ENCODE assay signal across 1 cellular context in the genomic region with DNA sequence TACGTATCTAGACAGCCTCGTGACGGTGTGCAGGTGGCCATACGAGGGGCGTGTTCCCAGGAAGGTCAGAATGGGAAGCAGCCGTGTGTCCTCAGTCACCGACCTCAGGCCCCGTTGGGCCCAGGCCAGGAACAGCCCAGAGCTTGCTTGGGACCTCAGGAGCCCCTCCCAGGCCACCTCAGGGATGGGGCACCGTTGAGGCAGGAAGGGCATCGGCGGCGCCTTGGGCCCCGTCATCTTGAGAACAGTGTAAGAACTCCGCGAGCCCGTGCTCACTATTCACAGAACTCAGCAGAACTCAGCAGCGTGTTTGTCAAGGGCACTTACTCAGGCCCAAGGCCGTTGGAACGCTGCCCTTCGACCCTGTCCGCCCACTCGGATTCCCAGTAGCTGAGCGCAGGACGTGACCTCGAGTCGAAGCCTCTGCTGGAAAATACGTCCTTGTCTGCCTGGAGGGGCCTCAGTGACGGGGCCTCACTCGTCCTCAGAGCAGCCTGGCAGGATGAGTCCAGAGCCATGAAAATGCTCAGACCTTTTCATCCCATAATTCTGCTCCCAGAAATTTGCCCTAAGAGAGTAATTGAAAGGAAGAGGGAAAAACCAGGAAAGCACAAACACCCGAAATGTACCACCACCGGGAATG.
TF ChIP-seq lines count a peak whose summit lies in the region.

No MANE protein-coding gene starts in this region.

TF ChIP-seq in HepG2, 621 proteins besides CTCF, POLR2A, EP300 and RAD21 (continued from another document and continues in another):
- no peak for TF ChIP-seq ZNF660 (CRISPR knock-in tag; IDR thresholded peaks at IDR 0.05; ENCODE audit: borderline replicate concordance, low read depth)
- TF ChIP-seq ZNF629 (CRISPR knock-in tag; conservative IDR thresholded peaks at IDR 0.05) = no peak
- TF ChIP-seq ISL2 (CRISPR knock-in tag; IDR thresholded peaks at IDR 0.05) = no peak
- TF ChIP-seq SAFB2 (CRISPR knock-in tag; IDR thresholded peaks at IDR 0.05; ENCODE audit: borderline replicate concordance, low read depth) = no peak; the same call in 1 of the 2 replicates
- no peak for TF ChIP-seq SIX4 (CRISPR knock-in tag; IDR thresholded peaks at IDR 0.05)
- TF ChIP-seq TBP (CRISPR knock-in tag; IDR thresholded peaks at IDR 0.05) = no peak
- peak; percentile 33; the same call in 1 of the 2 replicates for TF ChIP-seq ZSCAN25 (CRISPR knock-in tag; IDR thresholded peaks at IDR 0.05)
- TF ChIP-seq, protein P1, sequence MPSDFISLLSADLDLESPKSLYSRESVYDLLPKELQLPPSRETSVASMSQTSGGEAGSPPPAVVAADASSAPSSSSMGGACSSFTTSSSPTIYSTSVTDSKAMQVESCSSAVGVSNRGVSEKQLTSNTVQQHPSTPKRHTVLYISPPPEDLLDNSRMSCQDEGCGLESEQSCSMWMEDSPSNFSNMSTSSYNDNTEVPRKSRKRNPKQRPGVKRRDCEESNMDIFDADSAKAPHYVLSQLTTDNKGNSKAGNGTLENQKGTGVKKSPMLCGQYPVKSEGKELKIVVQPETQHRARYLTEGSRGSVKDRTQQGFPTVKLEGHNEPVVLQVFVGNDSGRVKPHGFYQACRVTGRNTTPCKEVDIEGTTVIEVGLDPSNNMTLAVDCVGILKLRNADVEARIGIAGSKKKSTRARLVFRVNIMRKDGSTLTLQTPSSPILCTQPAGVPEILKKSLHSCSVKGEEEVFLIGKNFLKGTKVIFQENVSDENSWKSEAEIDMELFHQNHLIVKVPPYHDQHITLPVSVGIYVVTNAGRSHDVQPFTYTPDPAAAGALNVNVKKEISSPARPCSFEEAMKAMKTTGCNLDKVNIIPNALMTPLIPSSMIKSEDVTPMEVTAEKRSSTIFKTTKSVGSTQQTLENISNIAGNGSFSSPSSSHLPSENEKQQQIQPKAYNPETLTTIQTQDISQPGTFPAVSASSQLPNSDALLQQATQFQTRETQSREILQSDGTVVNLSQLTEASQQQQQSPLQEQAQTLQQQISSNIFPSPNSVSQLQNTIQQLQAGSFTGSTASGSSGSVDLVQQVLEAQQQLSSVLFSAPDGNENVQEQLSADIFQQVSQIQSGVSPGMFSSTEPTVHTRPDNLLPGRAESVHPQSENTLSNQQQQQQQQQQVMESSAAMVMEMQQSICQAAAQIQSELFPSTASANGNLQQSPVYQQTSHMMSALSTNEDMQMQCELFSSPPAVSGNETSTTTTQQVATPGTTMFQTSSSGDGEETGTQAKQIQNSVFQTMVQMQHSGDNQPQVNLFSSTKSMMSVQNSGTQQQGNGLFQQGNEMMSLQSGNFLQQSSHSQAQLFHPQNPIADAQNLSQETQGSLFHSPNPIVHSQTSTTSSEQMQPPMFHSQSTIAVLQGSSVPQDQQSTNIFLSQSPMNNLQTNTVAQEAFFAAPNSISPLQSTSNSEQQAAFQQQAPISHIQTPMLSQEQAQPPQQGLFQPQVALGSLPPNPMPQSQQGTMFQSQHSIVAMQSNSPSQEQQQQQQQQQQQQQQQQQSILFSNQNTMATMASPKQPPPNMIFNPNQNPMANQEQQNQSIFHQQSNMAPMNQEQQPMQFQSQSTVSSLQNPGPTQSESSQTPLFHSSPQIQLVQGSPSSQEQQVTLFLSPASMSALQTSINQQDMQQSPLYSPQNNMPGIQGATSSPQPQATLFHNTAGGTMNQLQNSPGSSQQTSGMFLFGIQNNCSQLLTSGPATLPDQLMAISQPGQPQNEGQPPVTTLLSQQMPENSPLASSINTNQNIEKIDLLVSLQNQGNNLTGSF (CRISPR knock-in tag; IDR thresholded peaks at IDR 0.05) = no peak
- TF ChIP-seq GTF2F1 (IDR thresholded peaks at IDR 0.05; ENCODE audit: low read length) = no peak
- TF ChIP-seq NFE2 (CRISPR knock-in tag; IDR thresholded peaks at IDR 0.05) = no peak
- no peak for TF ChIP-seq CC2D1A (CRISPR knock-in tag; IDR thresholded peaks at IDR 0.05)
- 0 out of 2 replicates have a peak, but pooled peaks have one; percentile 46 for TF ChIP-seq ZNF580 (CRISPR knock-in tag; IDR thresholded peaks at IDR 0.05; ENCODE audit: borderline replicate concordance, low read depth)
- TF ChIP-seq ZMAT5 (CRISPR knock-in tag; IDR thresholded peaks at IDR 0.05; ENCODE audit: borderline replicate concordance, low read depth) = no peak
- TF ChIP-seq GATA4 (IDR thresholded peaks at IDR 0.05; ENCODE audit: borderline replicate concordance, low read depth) = no peak
- TF ChIP-seq TBX3 (IDR thresholded peaks at IDR 0.05; ENCODE audit: borderline replicate concordance) = no peak
- 0 out of 2 replicates have a peak, but pooled peaks have one; percentile 58 for TF ChIP-seq ZNF563 (CRISPR knock-in tag; IDR thresholded peaks at IDR 0.05)
- TF ChIP-seq SOX13 (IDR thresholded peaks at IDR 0.05) = no peak
- peak in 1 of 2 experiments; percentile 65; a peak in 2 of 4 replicates for TF ChIP-seq SOX13 (CRISPR knock-in tag; conservative IDR thresholded peaks at IDR 0.05 in 1 of 2, IDR thresholded peaks at IDR 0.05 in 1 of 2)
- TF ChIP-seq PPARG (CRISPR knock-in tag; conservative IDR thresholded peaks at IDR 0.05) = peak; percentile 85
- TF ChIP-seq, protein P2, sequence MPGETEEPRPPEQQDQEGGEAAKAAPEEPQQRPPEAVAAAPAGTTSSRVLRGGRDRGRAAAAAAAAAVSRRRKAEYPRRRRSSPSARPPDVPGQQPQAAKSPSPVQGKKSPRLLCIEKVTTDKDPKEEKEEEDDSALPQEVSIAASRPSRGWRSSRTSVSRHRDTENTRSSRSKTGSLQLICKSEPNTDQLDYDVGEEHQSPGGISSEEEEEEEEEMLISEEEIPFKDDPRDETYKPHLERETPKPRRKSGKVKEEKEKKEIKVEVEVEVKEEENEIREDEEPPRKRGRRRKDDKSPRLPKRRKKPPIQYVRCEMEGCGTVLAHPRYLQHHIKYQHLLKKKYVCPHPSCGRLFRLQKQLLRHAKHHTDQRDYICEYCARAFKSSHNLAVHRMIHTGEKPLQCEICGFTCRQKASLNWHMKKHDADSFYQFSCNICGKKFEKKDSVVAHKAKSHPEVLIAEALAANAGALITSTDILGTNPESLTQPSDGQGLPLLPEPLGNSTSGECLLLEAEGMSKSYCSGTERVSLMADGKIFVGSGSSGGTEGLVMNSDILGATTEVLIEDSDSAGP (CRISPR knock-in tag; IDR thresholded peaks at IDR 0.05; ENCODE audit: borderline replicate concordance) = peak; percentile 86
- TF ChIP-seq ZNF260 (CRISPR knock-in tag; IDR thresholded peaks at IDR 0.05; ENCODE audit: borderline replicate concordance, low read depth) = no peak
- no peak for TF ChIP-seq ZNF577 (CRISPR knock-in tag; IDR thresholded peaks at IDR 0.05; ENCODE audit: borderline replicate concordance, low read depth)
- no peak for TF ChIP-seq SSRP1 (CRISPR knock-in tag; IDR thresholded peaks at IDR 0.05)
- no peak for TF ChIP-seq ZNF556 (CRISPR knock-in tag; IDR thresholded peaks at IDR 0.05; ENCODE audit: borderline replicate concordance)
- TF ChIP-seq, protein P3, sequence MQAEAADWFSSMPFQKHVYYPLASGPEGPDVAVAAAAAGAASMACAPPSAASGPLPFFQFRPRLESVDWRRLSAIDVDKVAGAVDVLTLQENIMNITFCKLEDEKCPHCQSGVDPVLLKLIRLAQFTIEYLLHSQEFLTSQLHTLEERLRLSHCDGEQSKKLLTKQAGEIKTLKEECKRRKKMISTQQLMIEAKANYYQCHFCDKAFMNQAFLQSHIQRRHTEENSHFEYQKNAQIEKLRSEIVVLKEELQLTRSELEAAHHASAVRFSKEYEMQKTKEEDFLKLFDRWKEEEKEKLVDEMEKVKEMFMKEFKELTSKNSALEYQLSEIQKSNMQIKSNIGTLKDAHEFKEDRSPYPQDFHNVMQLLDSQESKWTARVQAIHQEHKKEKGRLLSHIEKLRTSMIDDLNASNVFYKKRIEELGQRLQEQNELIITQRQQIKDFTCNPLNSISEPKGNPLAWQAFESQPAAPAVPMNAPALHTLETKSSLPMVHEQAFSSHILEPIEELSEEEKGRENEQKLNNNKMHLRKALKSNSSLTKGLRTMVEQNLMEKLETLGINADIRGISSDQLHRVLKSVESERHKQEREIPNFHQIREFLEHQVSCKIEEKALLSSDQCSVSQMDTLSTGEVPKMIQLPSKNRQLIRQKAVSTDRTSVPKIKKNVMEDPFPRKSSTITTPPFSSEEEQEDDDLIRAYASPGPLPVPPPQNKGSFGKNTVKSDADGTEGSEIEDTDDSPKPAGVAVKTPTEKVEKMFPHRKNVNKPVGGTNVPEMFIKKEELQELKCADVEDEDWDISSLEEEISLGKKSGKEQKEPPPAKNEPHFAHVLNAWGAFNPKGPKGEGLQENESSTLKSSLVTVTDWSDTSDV (CRISPR knock-in tag; IDR thresholded peaks at IDR 0.05) = no peak; the same call in 1 of the 2 replicates
- no peak for TF ChIP-seq RFXAP (CRISPR knock-in tag; IDR thresholded peaks at IDR 0.05; ENCODE audit: borderline replicate concordance)
- no peak for TF ChIP-seq ZNF713 (CRISPR knock-in tag; IDR thresholded peaks at IDR 0.05)
- no peak for TF ChIP-seq DBP (CRISPR knock-in tag; IDR thresholded peaks at IDR 0.05; ENCODE audit: not compliant biosample characterization)
- TF ChIP-seq ZNF777 (CRISPR knock-in tag; IDR thresholded peaks at IDR 0.05) = peak; percentile 67; the same call in 1 of the 2 replicates
- TF ChIP-seq CREBL2 (CRISPR knock-in tag; IDR thresholded peaks at IDR 0.05; ENCODE audit: borderline replicate concordance) = no peak
- TF ChIP-seq REL (CRISPR knock-in tag; conservative IDR thresholded peaks at IDR 0.05) = no peak
- TF ChIP-seq NFATC3 (CRISPR knock-in tag; IDR thresholded peaks at IDR 0.05) = peak; percentile 60; the same call in 1 of the 2 replicates
- peak; percentile 29; the same call in 1 of the 2 replicates for TF ChIP-seq ELF1 (CRISPR knock-in tag; IDR thresholded peaks at IDR 0.05)
- TF ChIP-seq ZNF124 (CRISPR knock-in tag; IDR thresholded peaks at IDR 0.05) = peak; percentile 65; the same call in 1 of the 2 replicates
- no peak for TF ChIP-seq KDM5A (IDR thresholded peaks at IDR 0.05; ENCODE audit: borderline replicate concordance, low read length)
- TF ChIP-seq ZKSCAN8 (CRISPR knock-in tag; IDR thresholded peaks at IDR 0.05; ENCODE audit: borderline replicate concordance) = 0 out of 2 replicates have a peak, but pooled peaks have one; percentile 42
- TF ChIP-seq ZNF564 (CRISPR knock-in tag; IDR thresholded peaks at IDR 0.05) = peak; percentile 58; the same call in 1 of the 2 replicates
- TF ChIP-seq MED1 (CRISPR knock-in tag; IDR thresholded peaks at IDR 0.05) = peak; percentile 91
- TF ChIP-seq ZNF383 (CRISPR knock-in tag; IDR thresholded peaks at IDR 0.05; ENCODE audit: borderline replicate concordance) = no peak
- TF ChIP-seq ZNF558 (CRISPR knock-in tag; IDR thresholded peaks at IDR 0.05; ENCODE audit: borderline replicate concordance) = peak; percentile 84; the same call in 1 of the 2 replicates
- TF ChIP-seq, protein P4, sequence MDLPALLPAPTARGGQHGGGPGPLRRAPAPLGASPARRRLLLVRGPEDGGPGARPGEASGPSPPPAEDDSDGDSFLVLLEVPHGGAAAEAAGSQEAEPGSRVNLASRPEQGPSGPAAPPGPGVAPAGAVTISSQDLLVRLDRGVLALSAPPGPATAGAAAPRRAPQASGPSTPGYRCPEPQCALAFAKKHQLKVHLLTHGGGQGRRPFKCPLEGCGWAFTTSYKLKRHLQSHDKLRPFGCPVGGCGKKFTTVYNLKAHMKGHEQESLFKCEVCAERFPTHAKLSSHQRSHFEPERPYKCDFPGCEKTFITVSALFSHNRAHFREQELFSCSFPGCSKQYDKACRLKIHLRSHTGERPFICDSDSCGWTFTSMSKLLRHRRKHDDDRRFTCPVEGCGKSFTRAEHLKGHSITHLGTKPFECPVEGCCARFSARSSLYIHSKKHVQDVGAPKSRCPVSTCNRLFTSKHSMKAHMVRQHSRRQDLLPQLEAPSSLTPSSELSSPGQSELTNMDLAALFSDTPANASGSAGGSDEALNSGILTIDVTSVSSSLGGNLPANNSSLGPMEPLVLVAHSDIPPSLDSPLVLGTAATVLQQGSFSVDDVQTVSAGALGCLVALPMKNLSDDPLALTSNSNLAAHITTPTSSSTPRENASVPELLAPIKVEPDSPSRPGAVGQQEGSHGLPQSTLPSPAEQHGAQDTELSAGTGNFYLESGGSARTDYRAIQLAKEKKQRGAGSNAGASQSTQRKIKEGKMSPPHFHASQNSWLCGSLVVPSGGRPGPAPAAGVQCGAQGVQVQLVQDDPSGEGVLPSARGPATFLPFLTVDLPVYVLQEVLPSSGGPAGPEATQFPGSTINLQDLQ (CRISPR knock-in tag; IDR thresholded peaks at IDR 0.05) = no peak
- no peak for TF ChIP-seq ZNF543 (CRISPR knock-in tag; IDR thresholded peaks at IDR 0.05)
- TF ChIP-seq TOE1 (CRISPR knock-in tag; IDR thresholded peaks at IDR 0.05) = no peak
- TF ChIP-seq ZNF256 (CRISPR knock-in tag; conservative IDR thresholded peaks at IDR 0.05) = no peak
- TF ChIP-seq ZNF235 (CRISPR knock-in tag; IDR thresholded peaks at IDR 0.05; ENCODE audit: borderline replicate concordance) = no peak
- no peak for TF ChIP-seq KLF12 (CRISPR knock-in tag; IDR thresholded peaks at IDR 0.05; ENCODE audit: borderline replicate concordance)
- no peak for TF ChIP-seq CBX5 (CRISPR knock-in tag; IDR thresholded peaks at IDR 0.05; ENCODE audit: borderline replicate concordance)
- no peak for TF ChIP-seq CHD2 (IDR thresholded peaks at IDR 0.05; ENCODE audit: low read depth, low read length)
- no peak for TF ChIP-seq ZNF749 (CRISPR knock-in tag; IDR thresholded peaks at IDR 0.05; ENCODE audit: borderline replicate concordance)
- TF ChIP-seq ARNT (IDR thresholded peaks at IDR 0.05) = no peak
- TF ChIP-seq HMG20B (CRISPR knock-in tag; conservative IDR thresholded peaks at IDR 0.05) = no peak
- TF ChIP-seq MTA3 (CRISPR knock-in tag; IDR thresholded peaks at IDR 0.05) = no peak
- no peak for TF ChIP-seq ZNF652 (CRISPR knock-in tag; IDR thresholded peaks at IDR 0.05; ENCODE audit: borderline replicate concordance, low read depth)
- TF ChIP-seq MTA1 (CRISPR knock-in tag; IDR thresholded peaks at IDR 0.05; ENCODE audit: borderline replicate concordance) = peak; percentile 97
- no peak for TF ChIP-seq ZSCAN29 (CRISPR knock-in tag; conservative IDR thresholded peaks at IDR 0.05)
